ENCODE assay signal across 1 cellular context in the genomic region with DNA sequence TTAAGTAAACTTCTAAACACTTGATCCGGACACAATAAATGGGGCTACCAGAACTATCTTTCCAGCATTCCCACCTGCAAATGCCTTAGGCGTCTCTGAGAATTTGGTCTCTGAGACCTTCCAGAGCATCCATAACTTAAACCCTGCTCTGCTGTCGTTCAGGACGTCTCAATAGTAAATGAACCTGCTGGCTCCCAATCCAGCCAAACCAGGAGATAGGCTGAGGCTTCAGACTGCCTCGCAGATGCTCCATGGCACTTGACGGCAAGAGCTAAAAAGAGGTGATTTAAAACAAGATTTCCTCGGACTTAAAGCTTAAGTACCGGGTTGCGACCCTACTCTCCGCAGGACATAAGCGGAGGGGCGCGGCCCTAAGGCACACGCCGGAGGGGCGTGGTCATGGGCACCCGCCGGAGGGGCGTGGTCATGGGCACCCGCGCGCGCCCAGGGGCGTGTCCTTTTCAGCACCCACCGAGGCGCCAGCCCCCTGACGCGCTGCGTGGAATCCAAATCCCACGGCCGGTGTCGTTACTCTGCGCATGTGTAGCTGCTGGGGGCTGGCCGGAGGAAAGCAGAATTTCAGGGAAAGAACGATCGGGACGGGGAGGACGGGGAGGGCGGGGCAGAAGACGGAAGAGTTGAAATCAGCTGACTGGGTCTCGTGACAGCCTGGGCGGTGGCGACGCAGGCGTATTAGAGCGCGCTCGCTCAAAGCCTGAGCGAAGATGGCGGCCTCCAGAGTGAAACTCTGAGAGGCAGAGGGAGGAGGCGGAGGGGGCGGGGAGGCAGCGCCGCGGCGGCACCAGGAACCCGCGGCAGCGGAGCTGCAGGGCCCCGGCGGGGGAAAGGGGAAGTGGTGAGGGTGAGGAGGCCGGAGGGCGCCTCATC.
TF ChIP-seq lines count a peak whose summit lies in the region.

A gene with protein sequence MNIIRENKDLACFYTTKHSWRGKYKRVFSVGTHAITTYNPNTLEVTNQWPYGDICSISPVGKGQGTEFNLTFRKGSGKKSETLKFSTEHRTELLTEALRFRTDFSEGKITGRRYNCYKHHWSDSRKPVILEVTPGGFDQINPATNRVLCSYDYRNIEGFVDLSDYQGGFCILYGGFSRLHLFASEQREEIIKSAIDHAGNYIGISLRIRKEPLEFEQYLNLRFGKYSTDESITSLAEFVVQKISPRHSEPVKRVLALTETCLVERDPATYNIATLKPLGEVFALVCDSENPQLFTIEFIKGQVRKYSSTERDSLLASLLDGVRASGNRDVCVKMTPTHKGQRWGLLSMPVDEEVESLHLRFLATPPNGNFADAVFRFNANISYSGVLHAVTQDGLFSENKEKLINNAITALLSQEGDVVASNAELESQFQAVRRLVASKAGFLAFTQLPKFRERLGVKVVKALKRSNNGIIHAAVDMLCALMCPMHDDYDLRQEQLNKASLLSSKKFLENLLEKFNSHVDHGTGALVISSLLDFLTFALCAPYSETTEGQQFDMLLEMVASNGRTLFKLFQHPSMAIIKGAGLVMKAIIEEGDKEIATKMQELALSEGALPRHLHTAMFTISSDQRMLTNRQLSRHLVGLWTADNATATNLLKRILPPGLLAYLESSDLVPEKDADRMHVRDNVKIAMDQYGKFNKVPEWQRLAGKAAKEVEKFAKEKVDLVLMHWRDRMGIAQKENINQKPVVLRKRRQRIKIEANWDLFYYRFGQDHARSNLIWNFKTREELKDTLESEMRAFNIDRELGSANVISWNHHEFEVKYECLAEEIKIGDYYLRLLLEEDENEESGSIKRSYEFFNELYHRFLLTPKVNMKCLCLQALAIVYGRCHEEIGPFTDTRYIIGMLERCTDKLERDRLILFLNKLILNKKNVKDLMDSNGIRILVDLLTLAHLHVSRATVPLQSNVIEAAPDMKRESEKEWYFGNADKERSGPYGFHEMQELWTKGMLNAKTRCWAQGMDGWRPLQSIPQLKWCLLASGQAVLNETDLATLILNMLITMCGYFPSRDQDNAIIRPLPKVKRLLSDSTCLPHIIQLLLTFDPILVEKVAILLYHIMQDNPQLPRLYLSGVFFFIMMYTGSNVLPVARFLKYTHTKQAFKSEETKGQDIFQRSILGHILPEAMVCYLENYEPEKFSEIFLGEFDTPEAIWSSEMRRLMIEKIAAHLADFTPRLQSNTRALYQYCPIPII (N-terminal part only) (plus strand): TSS at position 696 of the 888 bp plus-strand sequence. CDS start 17,049 bp downstream, outside the sequence.

TF ChIP-seq in HepG2, 621 proteins besides CTCF, POLR2A, EP300 and RAD21 (continued from another document and continues in another):
- TF ChIP-seq, protein P1, sequence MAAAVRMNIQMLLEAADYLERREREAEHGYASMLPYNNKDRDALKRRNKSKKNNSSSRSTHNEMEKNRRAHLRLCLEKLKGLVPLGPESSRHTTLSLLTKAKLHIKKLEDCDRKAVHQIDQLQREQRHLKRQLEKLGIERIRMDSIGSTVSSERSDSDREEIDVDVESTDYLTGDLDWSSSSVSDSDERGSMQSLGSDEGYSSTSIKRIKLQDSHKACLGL (CRISPR knock-in tag; IDR thresholded peaks at IDR 0.05) = no peak
- TF ChIP-seq ZNF451 (CRISPR knock-in tag; IDR thresholded peaks at IDR 0.05) (no peak), NFRKB (IDR thresholded peaks at IDR 0.05) (peak; percentile 69), GLI4 (CRISPR knock-in tag; IDR thresholded peaks at IDR 0.05; ENCODE audit: borderline replicate concordance) (no peak), CBX2 (IDR thresholded peaks at IDR 0.05; ENCODE audit: low read depth, low read length) (no peak), CBX2 (CRISPR knock-in tag; IDR thresholded peaks at IDR 0.05; ENCODE audit: low read depth) (no peak), CHD2 (IDR thresholded peaks at IDR 0.05; ENCODE audit: low read depth, low read length) (no peak), KDM3A (CRISPR knock-in tag; IDR thresholded peaks at IDR 0.05; ENCODE audit: low read depth) (no peak), YY1 (IDR thresholded peaks at IDR 0.05; ENCODE audit: insufficient read depth, insufficient replicate concordance, low read depth, low read length) (peak; percentile 96), ZNF891 (CRISPR knock-in tag; IDR thresholded peaks at IDR 0.05) (no peak), ZNF660 (CRISPR knock-in tag; IDR thresholded peaks at IDR 0.05; ENCODE audit: borderline replicate concordance, low read depth) (no peak), KAT2B (IDR thresholded peaks at IDR 0.05; ENCODE audit: borderline replicate concordance, low read depth, low read length) (no peak), NFIB (CRISPR knock-in tag; IDR thresholded peaks at IDR 0.05; ENCODE audit: borderline replicate concordance) (no peak), ELF1 (CRISPR knock-in tag; IDR thresholded peaks at IDR 0.05) (peak; percentile 65), NFYB (CRISPR knock-in tag; IDR thresholded peaks at IDR 0.05) (no peak), CAMTA2 (CRISPR knock-in tag; IDR thresholded peaks at IDR 0.05; ENCODE audit: borderline replicate concordance) (no peak), ZNF619 (CRISPR knock-in tag; IDR thresholded peaks at IDR 0.05) (no peak), ZBTB7B (CRISPR knock-in tag; IDR thresholded peaks at IDR 0.05) (peak; percentile 16; the same call in 1 of the 2 replicates), NFIC (IDR thresholded peaks at IDR 0.05; ENCODE audit: low read length) (no peak), AKAP8 (CRISPR knock-in tag; IDR thresholded peaks at IDR 0.05) (no peak), ZNF296 (CRISPR knock-in tag; conservative IDR thresholded peaks at IDR 0.05) (no peak), WIZ (CRISPR knock-in tag; IDR thresholded peaks at IDR 0.05) (0 out of 2 replicates have a peak, but pooled peaks have one; percentile 1), NFYC (CRISPR knock-in tag; IDR thresholded peaks at IDR 0.05) (0 out of 2 replicates have a peak, but pooled peaks have one; percentile 1), ZNF33B (CRISPR knock-in tag; IDR thresholded peaks at IDR 0.05) (peak; percentile 42; the same call in 1 of the 2 replicates), ZNF350 (CRISPR knock-in tag; IDR thresholded peaks at IDR 0.05; ENCODE audit: borderline replicate concordance, low read depth) (peak; percentile 55; the same call in 1 of the 2 replicates), ZFP41 (CRISPR knock-in tag; IDR thresholded peaks at IDR 0.05; ENCODE audit: borderline replicate concordance) (no peak), POLR2G (IDR thresholded peaks at IDR 0.05; ENCODE audit: low read depth, low read length) (peak; percentile 85), MED1 (CRISPR knock-in tag; IDR thresholded peaks at IDR 0.05) (no peak), REPIN1 (CRISPR knock-in tag; IDR thresholded peaks at IDR 0.05; ENCODE audit: borderline replicate concordance, low read depth) (peak; percentile 21; the same call in 1 of the 2 replicates), BHLHE40 (IDR thresholded peaks at IDR 0.05; ENCODE audit: low read length) (peak; percentile 88), SRY (CRISPR knock-in tag; IDR thresholded peaks at IDR 0.05) (no peak), FOXA1 (IDR thresholded peaks at IDR 0.05) (no peak), FOXA1 (CRISPR knock-in tag; IDR thresholded peaks at IDR 0.05) (no peak), SAP130 (CRISPR knock-in tag; IDR thresholded peaks at IDR 0.05; ENCODE audit: low read depth) (peak; percentile 73), ATF1 (CRISPR knock-in tag; IDR thresholded peaks at IDR 0.05) (no peak)
- TF ChIP-seq, protein P2, sequence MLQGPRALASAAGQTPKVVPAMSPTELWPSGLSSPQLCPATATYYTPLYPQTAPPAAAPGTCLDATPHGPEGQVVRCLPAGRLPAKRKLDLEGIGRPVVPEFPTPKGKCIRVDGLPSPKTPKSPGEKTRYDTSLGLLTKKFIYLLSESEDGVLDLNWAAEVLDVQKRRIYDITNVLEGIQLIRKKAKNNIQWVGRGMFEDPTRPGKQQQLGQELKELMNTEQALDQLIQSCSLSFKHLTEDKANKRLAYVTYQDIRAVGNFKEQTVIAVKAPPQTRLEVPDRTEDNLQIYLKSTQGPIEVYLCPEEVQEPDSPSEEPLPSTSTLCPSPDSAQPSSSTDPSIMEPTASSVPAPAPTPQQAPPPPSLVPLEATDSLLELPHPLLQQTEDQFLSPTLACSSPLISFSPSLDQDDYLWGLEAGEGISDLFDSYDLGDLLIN (CRISPR knock-in tag; IDR thresholded peaks at IDR 0.05; ENCODE audit: borderline replicate concordance) = no peak
- TF ChIP-seq, protein P3, sequence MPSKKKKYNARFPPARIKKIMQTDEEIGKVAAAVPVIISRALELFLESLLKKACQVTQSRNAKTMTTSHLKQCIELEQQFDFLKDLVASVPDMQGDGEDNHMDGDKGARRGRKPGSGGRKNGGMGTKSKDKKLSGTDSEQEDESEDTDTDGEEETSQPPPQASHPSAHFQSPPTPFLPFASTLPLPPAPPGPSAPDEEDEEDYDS (CRISPR knock-in tag; IDR thresholded peaks at IDR 0.05) = peak; percentile 81
- TF ChIP-seq, protein P4, sequence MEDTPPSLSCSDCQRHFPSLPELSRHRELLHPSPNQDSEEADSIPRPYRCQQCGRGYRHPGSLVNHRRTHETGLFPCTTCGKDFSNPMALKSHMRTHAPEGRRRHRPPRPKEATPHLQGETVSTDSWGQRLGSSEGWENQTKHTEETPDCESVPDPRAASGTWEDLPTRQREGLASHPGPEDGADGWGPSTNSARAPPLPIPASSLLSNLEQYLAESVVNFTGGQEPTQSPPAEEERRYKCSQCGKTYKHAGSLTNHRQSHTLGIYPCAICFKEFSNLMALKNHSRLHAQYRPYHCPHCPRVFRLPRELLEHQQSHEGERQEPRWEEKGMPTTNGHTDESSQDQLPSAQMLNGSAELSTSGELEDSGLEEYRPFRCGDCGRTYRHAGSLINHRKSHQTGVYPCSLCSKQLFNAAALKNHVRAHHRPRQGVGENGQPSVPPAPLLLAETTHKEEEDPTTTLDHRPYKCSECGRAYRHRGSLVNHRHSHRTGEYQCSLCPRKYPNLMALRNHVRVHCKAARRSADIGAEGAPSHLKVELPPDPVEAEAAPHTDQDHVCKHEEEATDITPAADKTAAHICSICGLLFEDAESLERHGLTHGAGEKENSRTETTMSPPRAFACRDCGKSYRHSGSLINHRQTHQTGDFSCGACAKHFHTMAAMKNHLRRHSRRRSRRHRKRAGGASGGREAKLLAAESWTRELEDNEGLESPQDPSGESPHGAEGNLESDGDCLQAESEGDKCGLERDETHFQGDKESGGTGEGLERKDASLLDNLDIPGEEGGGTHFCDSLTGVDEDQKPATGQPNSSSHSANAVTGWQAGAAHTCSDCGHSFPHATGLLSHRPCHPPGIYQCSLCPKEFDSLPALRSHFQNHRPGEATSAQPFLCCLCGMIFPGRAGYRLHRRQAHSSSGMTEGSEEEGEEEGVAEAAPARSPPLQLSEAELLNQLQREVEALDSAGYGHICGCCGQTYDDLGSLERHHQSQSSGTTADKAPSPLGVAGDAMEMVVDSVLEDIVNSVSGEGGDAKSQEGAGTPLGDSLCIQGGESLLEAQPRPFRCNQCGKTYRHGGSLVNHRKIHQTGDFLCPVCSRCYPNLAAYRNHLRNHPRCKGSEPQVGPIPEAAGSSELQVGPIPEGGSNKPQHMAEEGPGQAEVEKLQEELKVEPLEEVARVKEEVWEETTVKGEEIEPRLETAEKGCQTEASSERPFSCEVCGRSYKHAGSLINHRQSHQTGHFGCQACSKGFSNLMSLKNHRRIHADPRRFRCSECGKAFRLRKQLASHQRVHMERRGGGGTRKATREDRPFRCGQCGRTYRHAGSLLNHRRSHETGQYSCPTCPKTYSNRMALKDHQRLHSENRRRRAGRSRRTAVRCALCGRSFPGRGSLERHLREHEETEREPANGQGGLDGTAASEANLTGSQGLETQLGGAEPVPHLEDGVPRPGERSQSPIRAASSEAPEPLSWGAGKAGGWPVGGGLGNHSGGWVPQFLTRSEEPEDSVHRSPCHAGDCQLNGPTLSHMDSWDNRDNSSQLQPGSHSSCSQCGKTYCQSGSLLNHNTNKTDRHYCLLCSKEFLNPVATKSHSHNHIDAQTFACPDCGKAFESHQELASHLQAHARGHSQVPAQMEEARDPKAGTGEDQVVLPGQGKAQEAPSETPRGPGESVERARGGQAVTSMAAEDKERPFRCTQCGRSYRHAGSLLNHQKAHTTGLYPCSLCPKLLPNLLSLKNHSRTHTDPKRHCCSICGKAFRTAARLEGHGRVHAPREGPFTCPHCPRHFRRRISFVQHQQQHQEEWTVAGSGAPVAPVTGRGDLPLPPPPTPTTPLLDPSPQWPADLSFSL (CRISPR knock-in tag; IDR thresholded peaks at IDR 0.05) = no peak
- TF ChIP-seq, protein P5, sequence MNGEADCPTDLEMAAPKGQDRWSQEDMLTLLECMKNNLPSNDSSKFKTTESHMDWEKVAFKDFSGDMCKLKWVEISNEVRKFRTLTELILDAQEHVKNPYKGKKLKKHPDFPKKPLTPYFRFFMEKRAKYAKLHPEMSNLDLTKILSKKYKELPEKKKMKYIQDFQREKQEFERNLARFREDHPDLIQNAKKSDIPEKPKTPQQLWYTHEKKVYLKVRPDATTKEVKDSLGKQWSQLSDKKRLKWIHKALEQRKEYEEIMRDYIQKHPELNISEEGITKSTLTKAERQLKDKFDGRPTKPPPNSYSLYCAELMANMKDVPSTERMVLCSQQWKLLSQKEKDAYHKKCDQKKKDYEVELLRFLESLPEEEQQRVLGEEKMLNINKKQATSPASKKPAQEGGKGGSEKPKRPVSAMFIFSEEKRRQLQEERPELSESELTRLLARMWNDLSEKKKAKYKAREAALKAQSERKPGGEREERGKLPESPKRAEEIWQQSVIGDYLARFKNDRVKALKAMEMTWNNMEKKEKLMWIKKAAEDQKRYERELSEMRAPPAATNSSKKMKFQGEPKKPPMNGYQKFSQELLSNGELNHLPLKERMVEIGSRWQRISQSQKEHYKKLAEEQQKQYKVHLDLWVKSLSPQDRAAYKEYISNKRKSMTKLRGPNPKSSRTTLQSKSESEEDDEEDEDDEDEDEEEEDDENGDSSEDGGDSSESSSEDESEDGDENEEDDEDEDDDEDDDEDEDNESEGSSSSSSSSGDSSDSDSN (CRISPR knock-in tag; IDR thresholded peaks at IDR 0.05) = peak; percentile 80
- TF ChIP-seq, protein P6, sequence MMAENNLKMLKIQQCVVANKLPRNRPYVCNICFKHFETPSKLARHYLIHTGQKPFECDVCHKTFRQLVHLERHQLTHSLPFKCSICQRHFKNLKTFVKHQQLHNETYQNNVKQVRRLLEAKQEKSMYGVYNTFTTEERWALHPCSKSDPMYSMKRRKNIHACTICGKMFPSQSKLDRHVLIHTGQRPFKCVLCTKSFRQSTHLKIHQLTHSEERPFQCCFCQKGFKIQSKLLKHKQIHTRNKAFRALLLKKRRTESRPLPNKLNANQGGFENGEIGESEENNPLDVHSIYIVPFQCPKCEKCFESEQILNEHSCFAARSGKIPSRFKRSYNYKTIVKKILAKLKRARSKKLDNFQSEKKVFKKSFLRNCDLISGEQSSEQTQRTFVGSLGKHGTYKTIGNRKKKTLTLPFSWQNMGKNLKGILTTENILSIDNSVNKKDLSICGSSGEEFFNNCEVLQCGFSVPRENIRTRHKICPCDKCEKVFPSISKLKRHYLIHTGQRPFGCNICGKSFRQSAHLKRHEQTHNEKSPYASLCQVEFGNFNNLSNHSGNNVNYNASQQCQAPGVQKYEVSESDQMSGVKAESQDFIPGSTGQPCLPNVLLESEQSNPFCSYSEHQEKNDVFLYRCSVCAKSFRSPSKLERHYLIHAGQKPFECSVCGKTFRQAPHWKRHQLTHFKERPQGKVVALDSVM (CRISPR knock-in tag; IDR thresholded peaks at IDR 0.05) = peak; percentile 59
- TF ChIP-seq, protein P7, sequence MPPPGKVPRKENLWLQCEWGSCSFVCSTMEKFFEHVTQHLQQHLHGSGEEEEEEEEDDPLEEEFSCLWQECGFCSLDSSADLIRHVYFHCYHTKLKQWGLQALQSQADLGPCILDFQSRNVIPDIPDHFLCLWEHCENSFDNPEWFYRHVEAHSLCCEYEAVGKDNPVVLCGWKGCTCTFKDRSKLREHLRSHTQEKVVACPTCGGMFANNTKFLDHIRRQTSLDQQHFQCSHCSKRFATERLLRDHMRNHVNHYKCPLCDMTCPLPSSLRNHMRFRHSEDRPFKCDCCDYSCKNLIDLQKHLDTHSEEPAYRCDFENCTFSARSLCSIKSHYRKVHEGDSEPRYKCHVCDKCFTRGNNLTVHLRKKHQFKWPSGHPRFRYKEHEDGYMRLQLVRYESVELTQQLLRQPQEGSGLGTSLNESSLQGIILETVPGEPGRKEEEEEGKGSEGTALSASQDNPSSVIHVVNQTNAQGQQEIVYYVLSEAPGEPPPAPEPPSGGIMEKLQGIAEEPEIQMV (CRISPR knock-in tag; IDR thresholded peaks at IDR 0.05; ENCODE audit: low read depth) = no peak
